Comparison of ENCODE assay signal across 2 cellular contexts in the genomic region with DNA sequence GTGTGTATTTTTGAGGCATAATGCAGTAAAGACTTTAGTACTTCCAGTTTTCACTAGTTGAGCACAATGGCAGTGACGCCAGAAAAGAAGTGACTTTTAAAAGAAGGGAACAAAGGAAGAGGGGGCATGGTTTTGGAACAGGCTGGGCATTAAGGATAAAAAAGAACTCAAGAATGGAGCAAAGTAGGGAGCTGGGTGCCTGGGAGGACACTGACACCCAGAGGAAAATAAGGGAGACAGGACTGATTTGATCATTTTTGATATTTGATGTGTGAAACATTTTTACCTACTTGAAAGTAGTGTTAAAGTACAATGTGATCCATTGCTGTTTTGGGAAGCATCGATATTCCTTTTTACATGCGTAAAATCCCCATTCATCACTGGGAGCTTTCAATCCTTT.
TF ChIP-seq lines count a peak whose summit lies in the region.

No MANE protein-coding gene starts in this region.

TF ChIP-seq in H1, 55 proteins besides CTCF, POLR2A, EP300 and RAD21 (continued from another document):
- TF ChIP-seq CEBPB (IDR thresholded peaks at IDR 0.05; ENCODE audit: low read depth, low read length): no peak

TF ChIP-seq in HEK293T, 16 proteins besides CTCF, POLR2A, EP300 and RAD21 (continued from another document):
- TF ChIP-seq, protein P1, sequence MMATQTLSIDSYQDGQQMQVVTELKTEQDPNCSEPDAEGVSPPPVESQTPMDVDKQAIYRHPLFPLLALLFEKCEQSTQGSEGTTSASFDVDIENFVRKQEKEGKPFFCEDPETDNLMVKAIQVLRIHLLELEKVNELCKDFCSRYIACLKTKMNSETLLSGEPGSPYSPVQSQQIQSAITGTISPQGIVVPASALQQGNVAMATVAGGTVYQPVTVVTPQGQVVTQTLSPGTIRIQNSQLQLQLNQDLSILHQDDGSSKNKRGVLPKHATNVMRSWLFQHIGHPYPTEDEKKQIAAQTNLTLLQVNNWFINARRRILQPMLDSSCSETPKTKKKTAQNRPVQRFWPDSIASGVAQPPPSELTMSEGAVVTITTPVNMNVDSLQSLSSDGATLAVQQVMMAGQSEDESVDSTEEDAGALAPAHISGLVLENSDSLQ (IDR thresholded peaks at IDR 0.05): no peak
- TF ChIP-seq CTBP1 (IDR thresholded peaks at IDR 0.05; ENCODE audit: borderline replicate concordance): no peak
